Comparison of ENCODE assay signal across 14 cellular contexts in the genomic region with DNA sequence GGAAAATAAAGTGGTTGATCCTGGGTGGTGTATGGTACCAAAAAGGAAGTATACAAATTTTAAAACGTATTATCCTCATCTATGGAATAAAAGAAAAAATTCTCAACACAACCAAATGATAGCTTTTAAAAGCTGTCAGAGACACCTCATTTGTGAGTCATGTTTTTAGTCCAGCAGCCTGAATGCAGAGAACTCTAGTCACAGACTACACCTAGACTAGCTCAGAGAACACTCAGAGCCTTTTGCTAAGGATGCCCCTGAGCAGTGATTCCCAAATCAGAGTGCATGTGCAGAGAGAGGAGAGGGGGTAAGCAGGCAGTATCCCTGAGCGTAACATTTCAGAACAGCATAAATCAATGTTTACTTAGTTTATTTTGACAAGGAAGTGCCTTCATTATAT.
A peak's percentile ranks its signal among the peaks of the same experiment; 100 is the strongest.
DNase-seq lines count a peak whose midpoint lies in the region; ATAC-seq and TF ChIP-seq lines count a peak whose summit lies in the region.
"Had no signal": no experiment of that assay in that cellular context is flagged by ENCODE, and none has a peak within 500 bp of the region (broad histone marks: within the 10 kb centered on the region; RNA-seq: fewer than 3 reads in every experiment).

No MANE protein-coding gene starts in this region.

- no TSS peak for BruUV-seq in A673 (replicated peaks; lab: Mats Ljungman, UMichigan)

- WGBS in prostate gland, result 58% methylated on average over 2 of the region's 2 CpGs

- peak; percentile 16 for DNase-seq in A673 (ENCODE audit: low spot score)
- DNase-seq in GM23338 (ENCODE audit: low spot score), result no peak
- DNase-seq in RWPE2 (ENCODE audit: low spot score), result no peak
- peak; percentile 18 for DNase-seq in epithelial cell of esophagus (ENCODE audit: low read depth)
- DNase-seq in prostate gland (ENCODE audit: low spot score), result no peak
- no peak for DNase-seq in HUDEP-2 (lab: John Stamatoyannopoulos, UW; ENCODE audit: unreplicated experiment in 76 of 76)
- DNase-seq in GM10266 (ENCODE audit: extremely low spot score), result no peak
- DNase-seq: BE2C; CD4-positive, alpha-beta memory T cell; DND-41; GOT3 had no signal

- H3K27ac ChIP-seq in A673 (ENCODE audit: low read depth, low read length, poor library complexity, severe bottlenecking) (no peak overlapping the region), GM23338 (ENCODE audit: low read depth) (no peak overlapping the region), RWPE2 (ENCODE audit: poor library complexity, severe bottlenecking) (no peak overlapping the region), prostate gland (no peak overlapping the region)
- H3K27ac ChIP-seq: C4-2B had no signal

- no peaks in the 10 kb centered on the region for H3K9me3 Mint-ChIP-seq in GM23338

- no peaks in the 10 kb centered on the region for H3K27me3 ChIP-seq in A673 (replicated peaks; ENCODE audit: insufficient read depth, low read depth, low read length, poor library complexity)
- no peaks in the 10 kb centered on the region for H3K27me3 ChIP-seq in GM23338 (ENCODE audit: insufficient read depth)
- H3K27me3 ChIP-seq in RWPE2 (ENCODE audit: insufficient read depth, poor library complexity, severe bottlenecking), result no peaks in the 10 kb centered on the region
- no peaks in the 10 kb centered on the region for H3K27me3 ChIP-seq in prostate gland (replicated peaks; ENCODE audit: insufficient read depth)
- H3K27me3 ChIP-seq: BE2C had no signal

- no peak for TF ChIP-seq CTCF in A673 (conservative IDR thresholded peaks at IDR 0.05; ENCODE audit: low read depth, low read length)
- no peak for TF ChIP-seq CTCF in GM23338 (conservative IDR thresholded peaks at IDR 0.05; ENCODE audit: low read depth in 2 of 2)
- TF ChIP-seq CTCF in RWPE2 (IDR thresholded peaks at IDR 0.05; ENCODE audit: poor library complexity, severe bottlenecking), result no peak
- no peak for TF ChIP-seq CTCF in epithelial cell of esophagus (IDR thresholded peaks at IDR 0.05; ENCODE audit: insufficient read depth, low read depth, low read length, missing control alignments)
- TF ChIP-seq CTCF in prostate gland (IDR thresholded peaks at IDR 0.05), result no peak
- TF ChIP-seq CTCF in GM10266 (IDR thresholded peaks at IDR 0.05; ENCODE audit: control insufficient read depth, insufficient read depth, low read depth, missing control alignments), result no peak

- H3K4me3 ChIP-seq in A673 (ENCODE audit: low read depth, low read length, poor library complexity, severe bottlenecking), result no peak overlapping the region
- H3K4me3 ChIP-seq in GM23338, result no peak overlapping the region
- H3K4me3 ChIP-seq in RWPE2 (ENCODE audit: severe bottlenecking), result no peak overlapping the region
- H3K4me3 ChIP-seq in epithelial cell of esophagus (ENCODE audit: low read length), result no peak overlapping the region
- H3K4me3 ChIP-seq in prostate gland, result no peak overlapping the region
- H3K4me3 ChIP-seq: GM12878, HAP-1 had no signal

- H3K4me1 Mint-ChIP-seq in GM23338, result no peaks in the 10 kb centered on the region
- H3K4me1 Mint-ChIP-seq: CD4-positive, alpha-beta memory T cell had no signal

- H4K20me1 ChIP-seq in GM23338 (replicated peaks; ENCODE audit: insufficient read depth), result no peaks in the 10 kb centered on the region

- H2AFZ ChIP-seq in GM23338, result peak overlapping the region; percentile 57; the same call in 1 of the 2 replicates

- POLR2A ChIA-PET in A673 (lab: Charles Lee; ENCODE audit: low non-redundant PET), result no interaction called here

- no peak for TF ChIP-seq POLR2A in prostate gland (IDR thresholded peaks at IDR 0.05)

- intact Hi-C loops in A673 (cut with micrococcal nuclease; ENCODE audit: unreplicated experiment) (no loop called here), prostate gland (cut with DNase I) (no loop called here)

- H3K9me2 ChIP-seq in GM23338 (ENCODE audit: insufficient read depth), result 0 out of 2 replicates have a peak, but pooled peaks cover 4% of the 10 kb centered on the region

- no peak overlapping the region for H3K4me2 ChIP-seq in GM23338

- CTCF ChIA-PET in A673 (lab: Charles Lee), result no interaction called here

- ATAC-seq in GM23338 (no peak), RWPE2 (ENCODE audit: low read depth) (peak; percentile 36; the same call in 2 of the 3 replicates)
- ATAC-seq: GM12878 had no signal

- H3K4me1 ChIP-seq in A673 (ENCODE audit: insufficient read depth, low read length, poor library complexity, severe bottlenecking) (peaks cover 17% of the 10 kb centered on the region), GM23338 (ENCODE audit: insufficient read depth) (no peaks in the 10 kb centered on the region), RWPE2 (ENCODE audit: insufficient read depth, poor library complexity, severe bottlenecking) (no peaks in the 10 kb centered on the region), prostate gland (replicated peaks) (no peaks in the 10 kb centered on the region)
- H3K4me1 ChIP-seq: BE2C, HAP-1 had no signal

- no peaks in the 10 kb centered on the region for H3K27me3 Mint-ChIP-seq in GM23338 (ENCODE audit: insufficient read depth, low read depth, poor library complexity)

- no peak overlapping the region for H3K4me3 Mint-ChIP-seq in GM23338
- H3K4me3 Mint-ChIP-seq: CD4-positive, alpha-beta memory T cell had no signal

- H3K27ac Mint-ChIP-seq in GM23338, result no peak overlapping the region
- H3K27ac Mint-ChIP-seq: CD4-positive, alpha-beta memory T cell had no signal

- H3K79me2 ChIP-seq in GM23338 (replicated peaks; ENCODE audit: insufficient read depth), result no peaks in the 10 kb centered on the region

- H3K36me3 ChIP-seq in A673 (ENCODE audit: insufficient read depth, low read length, poor library complexity, severe bottlenecking) (no peaks in the 10 kb centered on the region), GM23338 (ENCODE audit: insufficient read depth) (no peaks in the 10 kb centered on the region), RWPE2 (ENCODE audit: low read depth) (no peaks in the 10 kb centered on the region), prostate gland (no peaks in the 10 kb centered on the region)
- H3K36me3 ChIP-seq: BE2C, HAP-1 had no signal

- H3K9me3 ChIP-seq in A673 (ENCODE audit: low read depth, low read length, poor library complexity, severe bottlenecking) (no peaks in the 10 kb centered on the region), RWPE2 (ENCODE audit: severe bottlenecking) (no peaks in the 10 kb centered on the region), prostate gland (no peaks in the 10 kb centered on the region)
- H3K9me3 ChIP-seq: BE2C, HAP-1 had no signal

- H3K36me3 Mint-ChIP-seq in GM23338 (ENCODE audit: low read depth), result no peaks in the 10 kb centered on the region
- H3K36me3 Mint-ChIP-seq: CD4-positive, alpha-beta memory T cell had no signal

- no peaks in the 10 kb centered on the region for H3F3A ChIP-seq in GM23338 (replicated peaks; ENCODE audit: low read depth)

TF ChIP-seq in GM23338, 12 proteins besides CTCF, POLR2A, EP300 and RAD21 (continues in another document):
- no peak for TF ChIP-seq JUNB (IDR thresholded peaks at IDR 0.05; ENCODE audit: unreplicated experiment)

Comparison
In these comparisons a context has a peak if more than half of its experiments do, and no peak if none do; other contexts are left out.
1. DNase-seq: peak in A673 (single experiment) and epithelial cell of esophagus (single experiment); none in GM23338 (single experiment), RWPE2 (single experiment), prostate gland (single experiment), HUDEP-2 (0 of 76) and GM10266 (single experiment).